In genomic region chr6:135052939-135053338, GRCh38 we compare ENCODE assay signal across 11 cellular contexts. TPM values are rescaled to one million over a fixed set of nuclear protein-coding genes. Genes with fewer than 3 reads are reported as not detected.
A peak's percentile ranks its signal among the peaks of the same experiment; 100 is the strongest.
DNase-seq lines count a peak whose midpoint lies in the region; ATAC-seq, FAIRE-seq and TF ChIP-seq lines count a peak whose summit lies in the region.
"Had no signal": no experiment of that assay in that cellular context is flagged by ENCODE, and none has a peak within 500 bp of the region (broad histone marks: within the 10 kb centered on the region; RNA-seq: fewer than 3 reads in every experiment).

No MANE protein-coding gene starts in this region.

- H3K9me3 ChIP-seq in Loucy (ENCODE audit: insufficient read depth, low read depth, low read length) (no peaks in the 10 kb centered on the region), astrocyte (ENCODE audit: insufficient read depth, low read depth, low read length) (no peaks in the 10 kb centered on the region)
- H3K9me3 ChIP-seq: sigmoid colon, tibial nerve had no signal

- H3K9ac ChIP-seq in Loucy (ENCODE audit: low read depth, low read length, poor library complexity, severe bottlenecking): peak overlapping the region; percentile 94
- H3K9ac ChIP-seq in astrocyte (ENCODE audit: low read length): peak overlapping the region; percentile 11

- peaks cover 59% of the 10 kb centered on the region for H3K4me1 ChIP-seq in Loucy (ENCODE audit: insufficient read depth, low read length, poor library complexity, severe bottlenecking)
- H3K4me1 ChIP-seq in astrocyte (ENCODE audit: insufficient read depth, low read length): peaks cover 8% of the 10 kb centered on the region

- H2AFZ ChIP-seq in Loucy (ENCODE audit: low read length): no peak overlapping the region
- no peak overlapping the region for H2AFZ ChIP-seq in astrocyte (ENCODE audit: low read depth, low read length)

- TF ChIP-seq CTCF in GM12864 (IDR thresholded peaks at IDR 0.05; ENCODE audit: low read depth, low read length, missing control alignments) (no peak), Loucy (conservative IDR thresholded peaks at IDR 0.05; ENCODE audit: low read length) (no peak), astrocyte (IDR thresholded peaks at IDR 0.05; ENCODE audit: insufficient read depth, low read depth, low read length) (no peak), nephron progenitor cell (IDR thresholded peaks at IDR 0.05) (no peak)

- no peaks in the 10 kb centered on the region for H3K9me2 ChIP-seq in Loucy (replicated peaks; ENCODE audit: low read depth, low read length)

- H4K20me1 ChIP-seq in Loucy (ENCODE audit: insufficient read depth, low read length, poor library complexity, severe bottlenecking) (peaks cover 52% of the 10 kb centered on the region), astrocyte (ENCODE audit: insufficient read depth, low read length) (peaks cover 33% of the 10 kb centered on the region)

- DNase-seq in GM12864 (ENCODE audit: low read depth) (no peak), astrocyte (ENCODE audit: low read depth) (no peak), nephron progenitor cell (no peak)
- DNase-seq in stimulated activated CD4-positive, alpha-beta T cell treated with anti-CD3 and anti-CD28 coated beads, Interleukin-4, amount 100 ng/mL, for 4 hours: no peak
- DNase-seq in stimulated activated CD4-positive, alpha-beta T cell treated with anti-CD3 and anti-CD28 coated beads, Interleukin-2, amount 100 ng/mL, for 48 hours: no peak
- DNase-seq: caudate nucleus, NCI-H1930, sigmoid colon had no signal

- H3K27ac Mint-ChIP-seq in astrocyte (ENCODE audit: unreplicated experiment): peak overlapping the region; percentile 6
- H3K27ac Mint-ChIP-seq in nephron progenitor cell: no peak overlapping the region

- H3K4me3 Mint-ChIP-seq in astrocyte (ENCODE audit: unreplicated experiment) (peak overlapping the region; percentile 97), nephron progenitor cell (peak overlapping the region; percentile 96)

- no peak for ATAC-seq in HG03025 (IDR thresholded peaks at IDR 0.05; ENCODE audit: low FRiP score, unreplicated experiment)

- H3K27me3 ChIP-seq in Loucy (ENCODE audit: insufficient read depth, low read length, poor library complexity, severe bottlenecking) (no peaks in the 10 kb centered on the region), astrocyte (ENCODE audit: insufficient read depth, low read length) (no peaks in the 10 kb centered on the region)
- H3K27me3 ChIP-seq: sigmoid colon, tibial nerve had no signal

- peak overlapping the region; percentile 42 for H3K4me3 ChIP-seq in GM12864 (ENCODE audit: low read depth, low read length)
- peak overlapping the region; percentile 99 for H3K4me3 ChIP-seq in Loucy (ENCODE audit: low read length, poor library complexity, severe bottlenecking)
- H3K4me3 ChIP-seq in astrocyte (ENCODE audit: insufficient read depth, low read depth, low read length): peak overlapping the region; percentile 99

- peaks cover 8% of the 10 kb centered on the region for H3K36me3 ChIP-seq in Loucy (ENCODE audit: insufficient read depth, low read length)
- H3K36me3 ChIP-seq in astrocyte (ENCODE audit: insufficient read depth, low read length): peaks cover 6% of the 10 kb centered on the region

- no peak for FAIRE-seq in astrocyte (lab: Jason Lieb, UNC)

- no peak overlapping the region for H3K27ac ChIP-seq in astrocyte (ENCODE audit: low read depth, low read length)
- H3K27ac ChIP-seq: sigmoid colon, tibial nerve had no signal

- H3K9me3 Mint-ChIP-seq in astrocyte (ENCODE audit: unreplicated experiment) (no peaks in the 10 kb centered on the region), nephron progenitor cell (no peaks in the 10 kb centered on the region)

- H3K4me2 ChIP-seq in Loucy (ENCODE audit: low read depth, low read length, poor library complexity, severe bottlenecking): peak overlapping the region; percentile 97
- peak overlapping the region; percentile 95 for H3K4me2 ChIP-seq in astrocyte (ENCODE audit: low read length)

- H3K79me2 ChIP-seq in Loucy (ENCODE audit: insufficient read depth, low read length) (peaks cover 66% of the 10 kb centered on the region), astrocyte (ENCODE audit: insufficient read depth, low read length) (peaks cover 64% of the 10 kb centered on the region)

- H3K27me3 Mint-ChIP-seq in astrocyte (ENCODE audit: low read depth, unreplicated experiment) (no peaks in the 10 kb centered on the region), nephron progenitor cell (ENCODE audit: low read depth, poor library complexity) (no peaks in the 10 kb centered on the region)

- H3F3A ChIP-seq in Loucy (ENCODE audit: low read depth): peaks cover 11% of the 10 kb centered on the region

- H3K4me1 Mint-ChIP-seq in astrocyte (ENCODE audit: low read depth, unreplicated experiment): peaks cover 3% of the 10 kb centered on the region
- peaks cover 26% of the 10 kb centered on the region for H3K4me1 Mint-ChIP-seq in nephron progenitor cell

- H3K36me3 Mint-ChIP-seq in astrocyte (ENCODE audit: low read depth, unreplicated experiment) (peaks cover 3% of the 10 kb centered on the region), nephron progenitor cell (ENCODE audit: low read depth) (peaks cover 29% of the 10 kb centered on the region)

RNA-seq across cellular contexts. Expression of gene HBS1L, which starts 1.7 kb away (rescaled TPM):
- 87.8 and 90.4 TPM in 2 replicates for total RNA-seq in astrocyte

Comparison
In these comparisons a context has a peak if more than half of its experiments do, and no peak if none do; other contexts are left out.
1. H3K4me3 ChIP-seq: peak in every context shown above with its lines; median percentile 99 in Loucy; 99 in astrocyte; 42 in GM12864.